ENCODE assay signal across 36 cellular contexts in the genomic region with DNA sequence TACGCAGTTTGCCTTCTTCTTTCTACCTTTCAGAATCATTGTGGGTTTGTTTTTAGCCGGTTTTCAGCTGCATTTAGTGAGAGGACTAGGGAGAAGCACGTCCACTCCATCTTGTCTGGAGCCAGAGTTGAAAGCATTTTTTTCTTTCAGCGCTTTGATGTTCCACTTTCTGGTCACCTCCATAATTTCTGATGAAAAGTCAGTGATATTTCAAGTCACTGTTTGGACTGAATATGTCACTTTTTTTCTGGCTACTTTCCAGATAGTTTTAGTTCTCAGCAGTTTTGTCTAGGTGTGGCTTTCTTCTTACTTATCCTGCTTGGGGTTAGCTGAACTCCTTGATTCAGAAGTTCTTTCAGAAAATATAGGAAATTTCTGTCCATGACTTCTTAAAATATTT.
"Had no signal": no experiment of that assay in that cellular context is flagged by ENCODE, and none has a peak within 500 bp of the region (broad histone marks: within the 10 kb centered on the region; RNA-seq: fewer than 3 reads in every experiment).

No MANE protein-coding gene starts in this region.

- DNase-seq: activated CD4-positive, alpha-beta memory T cell treated with anti-CD3 and anti-CD28 coated beads, Interleukin-2, amount 10 ng/mL, durations not matched to agents 7 days and 5 days; activated CD4-positive, alpha-beta T cell treated with anti-CD3 and anti-CD28 coated beads for 4 hours; activated CD4-positive, alpha-beta T cell treated with anti-CD3 and anti-CD28 coated beads, Interleukin-2, amount 10 ng/mL, durations not matched to agents 7 days and 5 days; activated CD4-positive, alpha-beta T cell treated with anti-CD3 and anti-CD28 coated beads, Interleukin-2, amount 50 U/mL, for 4 hours; activated CD4-positive, CD25-positive, alpha-beta regulatory T cell; activated CD4-positive, CD25-positive, alpha-beta regulatory T cell treated with anti-CD3 and anti-CD28 coated beads, Interleukin-2, amount 50 U/mL, for 72 hours; activated CD8-positive, alpha-beta memory T cell treated with anti-CD3 and anti-CD28 coated beads, Interleukin-2, amount 50 U/mL, for 48 hours; activated gamma-delta T cell; activated naive CD4-positive, alpha-beta T cell; activated naive CD4-positive, alpha-beta T cell treated with anti-CD3 and anti-CD28 coated beads, Interleukin-2, amount 10 ng/mL, durations not matched to agents 7 days and 5 days; activated naive CD8-positive, alpha-beta T cell treated with anti-CD3 and anti-CD28 coated beads, Interleukin-2, amount 10 ng/mL, durations not matched to agents 7 days and 5 days; activated T-cell treated with anti-CD3 and anti-CD28 coated beads for 4 hours; activated T-cell treated with anti-CD3 and anti-CD28 coated beads, Interleukin-2, amount 50 U/mL, for 72 hours; amniotic stem cell; anterior cingulate cortex; brain microvascular endothelial cell; cortex of kidney; dermis blood vessel endothelial cell; effector CD4-positive, alpha-beta T cell; effector memory CD8-positive, alpha-beta T cell; erythroblast; foreskin keratinocyte; gastrocnemius medialis; glutamatergic neuron; heart left ventricle; T-helper 17 cell; T1000; WERI-Rb-1 had no signal

- H3K36me3 Mint-ChIP-seq: activated naive CD4-positive, alpha-beta T cell treated with anti-CD3 and anti-CD28 coated beads, Interleukin-2, amount 10 ng/mL, durations not matched to agents 7 days and 5 days; activated naive CD4-positive, alpha-beta T cell treated with anti-CD3 and anti-CD28 coated beads, Interleukin-2, amount 50 U/mL, for 72 hours had no signal

- H3K4me3 ChIP-seq: esophagus muscularis mucosa, gastrocnemius medialis, heart left ventricle had no signal

- FAIRE-seq: astrocyte, bronchial epithelial cell, colon had no signal

- H3K9me3 Mint-ChIP-seq: activated T-cell treated with anti-CD3 and anti-CD28 coated beads, Interleukin-2, amount 50 U/mL, for 24 hours; central memory CD8-positive, alpha-beta T cell; effector memory CD8-positive, alpha-beta T cell had no signal

- H3K27me3 ChIP-seq: brain microvascular endothelial cell, esophagus muscularis mucosa, foreskin keratinocyte, gastrocnemius medialis, heart left ventricle had no signal

- H3K27ac Mint-ChIP-seq: activated CD4-positive, alpha-beta memory T cell treated with anti-CD3 and anti-CD28 coated beads, Interleukin-2, amount 10 ng/mL, durations not matched to agents 7 days and 5 days; activated CD4-positive, alpha-beta T cell treated with anti-CD3 and anti-CD28 coated beads, Interleukin-2, amount 10 ng/mL, durations not matched to agents 7 days and 5 days; activated naive CD4-positive, alpha-beta T cell treated with anti-CD3 and anti-CD28 coated beads, Interleukin-2, amount 10 ng/mL, durations not matched to agents 7 days and 5 days; activated naive CD4-positive, alpha-beta T cell treated with anti-CD3 and anti-CD28 coated beads, Interleukin-2, amount 50 U/mL, for 72 hours; activated naive CD8-positive, alpha-beta T cell treated with anti-CD3 and anti-CD28 coated beads, Interleukin-2, amount 10 ng/mL, durations not matched to agents 7 days and 5 days; activated T-cell treated with anti-CD3 and anti-CD28 coated beads, Interleukin-2, amount 50 U/mL, for 24 hours; activated T-cell treated with anti-CD3 and anti-CD28 coated beads, Interleukin-2, amount 50 U/mL, for 72 hours; effector memory CD8-positive, alpha-beta T cell; T-helper 17 cell; T-helper 2 cell treated with Interferon-gamma antibody and Interleukin-4, amounts not matched to agents 5 μg/mL and 100 μg/mL, for 36 hours had no signal

- H3K4me3 Mint-ChIP-seq: activated CD4-positive, alpha-beta memory T cell treated with anti-CD3 and anti-CD28 coated beads, Interleukin-2, amount 10 ng/mL, durations not matched to agents 7 days and 5 days; activated CD4-positive, alpha-beta T cell treated with anti-CD3 and anti-CD28 coated beads, Interleukin-2, amount 10 ng/mL, durations not matched to agents 7 days and 5 days; activated naive CD4-positive, alpha-beta T cell treated with anti-CD3 and anti-CD28 coated beads, Interleukin-2, amount 10 ng/mL, durations not matched to agents 7 days and 5 days; activated naive CD8-positive, alpha-beta T cell treated with anti-CD3 and anti-CD28 coated beads, Interleukin-2, amount 10 ng/mL, durations not matched to agents 7 days and 5 days; activated T-cell treated with anti-CD3 and anti-CD28 coated beads, Interleukin-2, amount 50 U/mL, for 24 hours; activated T-cell treated with anti-CD3 and anti-CD28 coated beads, Interleukin-2, amount 50 U/mL, for 72 hours; central memory CD8-positive, alpha-beta T cell; effector memory CD8-positive, alpha-beta T cell; T-helper 17 cell; T-helper 2 cell treated with Interferon-gamma antibody and Interleukin-4, amounts not matched to agents 5 μg/mL and 100 μg/mL, for 36 hours had no signal

- H3K4me1 Mint-ChIP-seq: activated CD4-positive, alpha-beta memory T cell treated with anti-CD3 and anti-CD28 coated beads, Interleukin-2, amount 10 ng/mL, durations not matched to agents 7 days and 5 days; activated naive CD8-positive, alpha-beta T cell treated with anti-CD3 and anti-CD28 coated beads, Interleukin-2, amount 10 ng/mL, durations not matched to agents 7 days and 5 days; central memory CD8-positive, alpha-beta T cell; T-helper 17 cell had no signal

- H3K36me3 ChIP-seq: brain microvascular endothelial cell, esophagus muscularis mucosa, gastrocnemius medialis, heart left ventricle, WERI-Rb-1 had no signal

- H3K27me3 Mint-ChIP-seq: activated T-cell treated with anti-CD3 and anti-CD28 coated beads, Interleukin-2, amount 50 U/mL, for 24 hours had no signal

- H3K27ac ChIP-seq: brain microvascular endothelial cell, esophagus muscularis mucosa, foreskin keratinocyte, gastrocnemius medialis, heart left ventricle, WERI-Rb-1 had no signal

- H3K9me3 ChIP-seq: esophagus muscularis mucosa, gastrocnemius medialis had no signal

- H3K4me1 ChIP-seq: esophagus muscularis mucosa, foreskin keratinocyte, gastrocnemius medialis, heart left ventricle had no signal

- ATAC-seq: activated naive CD4-positive, alpha-beta T cell treated with anti-CD3 and anti-CD28 coated beads, Interleukin-2, amount 50 U/mL, for 72 hours; activated T-cell treated with anti-CD3 and anti-CD28 coated beads, Interleukin-2, amount 50 U/mL, for 72 hours; effector memory CD8-positive, alpha-beta T cell; foreskin keratinocyte; gastrocnemius medialis; heart left ventricle; T-helper 17 cell had no signal
